In the genomic region with DNA sequence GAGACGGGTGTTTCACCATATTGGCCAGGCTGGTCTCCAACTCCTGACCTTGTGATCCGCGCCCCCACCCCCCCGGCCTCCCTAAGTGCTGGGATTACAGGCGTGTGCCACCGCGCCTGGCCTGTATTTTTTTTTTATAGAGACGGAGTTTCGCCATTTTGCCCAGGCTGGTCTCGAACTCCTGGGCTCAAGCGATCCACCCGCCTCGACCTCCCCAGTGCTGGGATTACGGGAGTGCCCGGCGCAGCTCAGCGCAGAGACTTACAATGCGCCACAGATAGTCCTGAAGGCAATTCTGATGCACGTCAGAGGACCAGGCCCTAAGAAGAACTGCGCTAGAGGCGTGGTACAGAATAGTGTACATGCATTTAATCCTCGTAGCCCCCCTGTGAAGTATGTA, we compare ENCODE assay signal across 8 cellular contexts. TPM values are rescaled to one million over a fixed set of nuclear protein-coding genes. Genes with fewer than 3 reads are reported as not detected.
DNase-seq lines count a peak whose midpoint lies in the region; ATAC-seq and TF ChIP-seq lines count a peak whose summit lies in the region.

No MANE protein-coding gene starts in this region.

- TF ChIP-seq CTCF in body of pancreas (IDR thresholded peaks at IDR 0.05): no peak
- TF ChIP-seq CTCF in upper lobe of left lung (IDR thresholded peaks at IDR 0.05): no peak

- H3K18ac ChIP-seq in mesenchymal stem cell (ENCODE audit: low read depth in 1 of 2, low read length in 2 of 2): peak overlapping the region in 1 of 2 experiments; percentile 90

- peak overlapping the region in 1 of 2 experiments; percentile 32 for H3K4ac ChIP-seq in mesenchymal stem cell (ENCODE audit: low read depth in 1 of 2, low read length in 2 of 2)

- no peaks in the 10 kb centered on the region for H3K9me3 Mint-ChIP-seq in activated naive CD4-positive, alpha-beta T cell treated with anti-CD3 and anti-CD28 coated beads, Interleukin-2, amount 50 U/mL, for 24 hours

- TF ChIP-seq EP300 in upper lobe of left lung (IDR thresholded peaks at IDR 0.05): no peak

- ATAC-seq in body of pancreas (no peak), upper lobe of left lung (ENCODE audit: low FRiP score in 2 of 2) (no peak)

- H3K4me1 ChIP-seq in body of pancreas (peaks cover 27% of the 10 kb centered on the region), mesenchymal stem cell (ENCODE audit: control insufficient read depth, insufficient read depth, low read depth, low read length) (peaks cover 8% of the 10 kb centered on the region), upper lobe of left lung (peaks cover 14 to 22% (median 16%) of the 10 kb centered on the region in 4 donors)

- H3K4me2 ChIP-seq in mesenchymal stem cell (ENCODE audit: low read length, poor library complexity, severe bottlenecking): no peak overlapping the region

- no peak overlapping the region for H2BK5ac ChIP-seq in mesenchymal stem cell (ENCODE audit: low read depth, low read length, poor library complexity, severe bottlenecking)

- no peaks in the 10 kb centered on the region for H3K36me3 Mint-ChIP-seq in activated naive CD4-positive, alpha-beta T cell treated with anti-CD3 and anti-CD28 coated beads, Interleukin-2, amount 50 U/mL, for 24 hours

- DNase-seq in activated naive CD4-positive, alpha-beta T cell (lab: John Stamatoyannopoulos, UW): no peak
- DNase-seq in body of pancreas: no peak
- DNase-seq in mesenchymal stem cell: no peak
- peak in 1 of 2 donors; percentile 58 for DNase-seq in upper lobe of left lung
- DNase-seq in occipital lobe (lab: John Stamatoyannopoulos, UW): no peak
- no peak for DNase-seq in anterior cingulate cortex (lab: John Stamatoyannopoulos, UW)
- no peak for DNase-seq in AML-193 (lab: John Stamatoyannopoulos, UW)

- peak overlapping the region; percentile 84 to 99 (median 94) for H3K27ac ChIP-seq in body of pancreas
- no peak overlapping the region for H3K27ac ChIP-seq in mesenchymal stem cell (ENCODE audit: low read length, poor library complexity, severe bottlenecking)
- H3K27ac ChIP-seq in upper lobe of left lung: peak overlapping the region in 3 of 4 donors; percentile 88 to 93 (median 89)

- H2AFZ ChIP-seq in mesenchymal stem cell (ENCODE audit: low read depth, low read length): peak overlapping the region; percentile 87

- TF ChIP-seq POLR2A in body of pancreas (IDR thresholded peaks at IDR 0.05) (no peak), upper lobe of left lung (IDR thresholded peaks at IDR 0.05) (no peak)

- H3K27ac Mint-ChIP-seq in activated naive CD4-positive, alpha-beta T cell treated with anti-CD3 and anti-CD28 coated beads, Interleukin-2, amount 50 U/mL, for 24 hours: peak overlapping the region; percentile 93

- H4K8ac ChIP-seq in mesenchymal stem cell (ENCODE audit: low read length): peak overlapping the region; percentile 100

- H3K36me3 ChIP-seq in body of pancreas (replicated peaks in 1 of 2; ENCODE audit: insufficient read depth in 1 of 2, low read depth in 2 of 2) (no peaks in the 10 kb centered on the region), mesenchymal stem cell (ENCODE audit: control insufficient read depth in 1 of 2, insufficient read depth in 2 of 2, low read depth in 1 of 2, low read length in 2 of 2) (peaks cover 5 to 10% of the 10 kb centered on the region in 2 experiments), upper lobe of left lung (peaks cover 0 to 14% (median 3%) of the 10 kb centered on the region in 4 donors)

- H2BK120ac ChIP-seq in mesenchymal stem cell (ENCODE audit: low read depth, low read length): no peak overlapping the region

- H3K9me3 ChIP-seq in body of pancreas (no peaks in the 10 kb centered on the region), mesenchymal stem cell (ENCODE audit: control insufficient read depth, low read length) (no peaks in the 10 kb centered on the region), upper lobe of left lung (peaks cover 0 to 4% (median 0%) of the 10 kb centered on the region in 4 donors)

- peaks cover 13% of the 10 kb centered on the region for H3K79me1 ChIP-seq in mesenchymal stem cell (replicated peaks; ENCODE audit: low read length, poor library complexity, severe bottlenecking)

- H2BK15ac ChIP-seq in mesenchymal stem cell (ENCODE audit: low read depth, poor library complexity, severe bottlenecking): no peak overlapping the region

- no peak overlapping the region for H2AK5ac ChIP-seq in mesenchymal stem cell (ENCODE audit: low read length, severe bottlenecking)

- H3K14ac ChIP-seq in mesenchymal stem cell (ENCODE audit: low read length in 2 of 2): no peak overlapping the region

- 55 to 65% methylated on average over 22 of the region's 22 CpGs for WGBS in body of pancreas, 2 donors
- WGBS in mesenchymal stem cell: 96% methylated on average over 22 of the region's 22 CpGs
- WGBS in upper lobe of left lung, 2 donors: 78 to 80% methylated on average over 22 of the region's 22 CpGs

- H2BK12ac ChIP-seq in mesenchymal stem cell (ENCODE audit: low read length in 2 of 2): peak overlapping the region in 1 of 2 experiments; percentile 49

- H4K91ac ChIP-seq in mesenchymal stem cell (ENCODE audit: low read length): no peak overlapping the region

- peak overlapping the region; percentile 90 for H3K9ac ChIP-seq in mesenchymal stem cell (ENCODE audit: low read length)

- no peak overlapping the region for H3K23ac ChIP-seq in mesenchymal stem cell (ENCODE audit: low read length in 2 of 2)

- intact Hi-C loops in body of pancreas (cut with DNase I): no loop called here

- H3K4me1 Mint-ChIP-seq in activated naive CD4-positive, alpha-beta T cell treated with anti-CD3 and anti-CD28 coated beads, Interleukin-2, amount 50 U/mL, for 24 hours: peaks cover 14% of the 10 kb centered on the region

- H3K4me3 ChIP-seq in body of pancreas (no peak overlapping the region), mesenchymal stem cell (ENCODE audit: insufficient read depth in 1 of 2, low read depth in 1 of 2, low read length in 2 of 2) (peak overlapping the region in 1 of 2 experiments; percentile 86), upper lobe of left lung (peak overlapping the region in 3 of 4 donors; percentile 78 to 86 (median 79))

- peak overlapping the region; percentile 90 for H3K4me3 Mint-ChIP-seq in activated naive CD4-positive, alpha-beta T cell treated with anti-CD3 and anti-CD28 coated beads, Interleukin-2, amount 50 U/mL, for 24 hours

- H3K27me3 ChIP-seq in body of pancreas: no peaks in the 10 kb centered on the region
- H3K27me3 ChIP-seq in mesenchymal stem cell (ENCODE audit: control insufficient read depth in 1 of 2, insufficient read depth in 1 of 2, low read length in 2 of 2): no peaks in the 10 kb centered on the region
- no peaks in the 10 kb centered on the region for H3K27me3 ChIP-seq in upper lobe of left lung

- H3K27me3 Mint-ChIP-seq in activated naive CD4-positive, alpha-beta T cell treated with anti-CD3 and anti-CD28 coated beads, Interleukin-2, amount 50 U/mL, for 24 hours: no peaks in the 10 kb centered on the region

RNA-seq across cellular contexts. Expression of a gene that starts 0.6 kb away (rescaled TPM):
- total RNA-seq in body of pancreas: 100 to 1,000 TPM; 206 to 360 TPM
- polyA plus RNA-seq in mesenchymal stem cell (2013, experiment 1 of 2): 33.1 TPM
- polyA plus RNA-seq in mesenchymal stem cell (2013, experiment 2 of 2): 37.1 TPM
- 100 to 1,000 TPM; 102 to 531 (median 175) TPM for total RNA-seq in upper lobe of left lung
- total RNA-seq in occipital lobe: 215 TPM

RNA-seq across cellular contexts. Expression of a gene that starts 11.4 kb away (rescaled TPM):
- total RNA-seq in body of pancreas (10 to 100 TPM; 23.1 to 29.3 TPM), upper lobe of left lung (10 to 100 TPM; 21.4 to 39.8 (median 34.6) TPM), occipital lobe (14.7 TPM)
- polyA plus RNA-seq in mesenchymal stem cell (2013, experiment 1 of 2): 46.7 TPM
- 47.0 TPM for polyA plus RNA-seq in mesenchymal stem cell (2013, experiment 2 of 2)

RNA-seq across cellular contexts. Expression of a gene that starts 11.6 kb away (rescaled TPM):
- total RNA-seq in body of pancreas (1 to 10 TPM in 1 of 2 donors, not detected in 1; 2.3 TPM), upper lobe of left lung (1 to 10 TPM; 1.0 to 4.4 (median 1.8) TPM), occipital lobe (2.0 TPM)
- polyA plus RNA-seq in mesenchymal stem cell (2013, experiment 1 of 2): 3.3 TPM
- polyA plus RNA-seq in mesenchymal stem cell (2013, experiment 2 of 2): 3.6 TPM

RNA-seq across cellular contexts. Expression of a gene that starts 16.2 kb away (rescaled TPM):
- 10 to 100 TPM; 25.4 to 85.6 TPM for total RNA-seq in body of pancreas
- 37.6 TPM for polyA plus RNA-seq in mesenchymal stem cell (2013, experiment 1 of 2)
- polyA plus RNA-seq in mesenchymal stem cell (2013, experiment 2 of 2): 37.2 TPM
- 10 to 100 TPM; 36.8 to 82.7 (median 45.5) TPM for total RNA-seq in upper lobe of left lung
- total RNA-seq in occipital lobe: 54.3 TPM

RNA-seq across cellular contexts. Expression of a gene that starts 22.1 kb away (rescaled TPM):
- 10 to 100 TPM; 18.7 to 33.9 TPM for total RNA-seq in body of pancreas
- polyA plus RNA-seq in mesenchymal stem cell (2013, experiment 1 of 2): 5.1 TPM
- polyA plus RNA-seq in mesenchymal stem cell (2013, experiment 2 of 2): 5.0 TPM
- total RNA-seq in upper lobe of left lung: 10 to 100 TPM; 12.6 to 28.5 (median 15.2) TPM
- 4.7 TPM for total RNA-seq in occipital lobe

Comparison
In these comparisons a context has a peak if more than half of its experiments do, and no peak if none do; other contexts are left out.
1. H3K4me3 ChIP-seq: peak in upper lobe of left lung (3 of 4); none in body of pancreas (0 of 2).